ENCODE assay signal across 8 cellular contexts in genomic region chr1:228004331-228004871, GRCh38. TPM values are rescaled to one million over a fixed set of nuclear protein-coding genes. Genes with fewer than 3 reads are reported as not detected.
DNase-seq lines count a peak whose midpoint lies in the region; ATAC-seq, FAIRE-seq and TF ChIP-seq lines count a peak whose summit lies in the region.

No MANE protein-coding gene starts in this region.

- H3K4me2 ChIP-seq in GM12878 (ENCODE audit: control insufficient read depth, insufficient read depth) (no peak overlapping the region), mesenchymal stem cell (ENCODE audit: low read length, poor library complexity, severe bottlenecking) (no peak overlapping the region)

- FAIRE-seq in GM12878 (lab: Jason Lieb, UNC): no peak

- CTCF ChIA-PET in GM12878 (lab: Yijun Ruan, JAX): interaction anchor here (0.6 to 2.5 kb wide), 7 partner anchors 20 to 241 kb away, joined by 3 to 16 read pairs (median 3); partner anchors contain the start of genes ARF1 and IBA57

- TF ChIP-seq EP300 in GM12878 (IDR thresholded peaks at IDR 0.05; ENCODE audit: borderline replicate concordance in 1 of 2, control insufficient read depth in 1 of 2, low read depth in 2 of 2, low read length in 2 of 2): no peak

- H3K27me3 Mint-ChIP-seq in activated T-helper 1 cell treated with anti-CD3 and anti-CD28 coated beads, Interleukin-12 subunit alpha, Interleukin-12 subunit beta, Interleukin-2, Interleukin-4 antibody, amounts not matched to agents 30 ng/mL and 10 ng/mL and 1 ng/mL, durations not matched to agents 14 hours and 24 hours and 36 hours (ENCODE audit: insufficient read depth): peaks cover 42% of the 10 kb centered on the region

- H3K4me3 ChIP-seq in GM12878 (no peak overlapping the region), right lobe of liver (no peak overlapping the region), mesenchymal stem cell (ENCODE audit: insufficient read depth in 1 of 2, low read depth in 1 of 2, low read length in 2 of 2) (no peak overlapping the region)

- H2BK120ac ChIP-seq in mesenchymal stem cell (ENCODE audit: low read depth, low read length): no peak overlapping the region

- H4K20me1 ChIP-seq in GM12878 (ENCODE audit: control insufficient read depth, insufficient read depth): no peaks in the 10 kb centered on the region

- H3K4me1 ChIP-seq in GM12878 (ENCODE audit: control insufficient read depth, insufficient read depth, low read length): no peaks in the 10 kb centered on the region
- H3K4me1 ChIP-seq in right lobe of liver: no peaks in the 10 kb centered on the region
- H3K4me1 ChIP-seq in mesenchymal stem cell (ENCODE audit: control insufficient read depth, insufficient read depth, low read depth, low read length): peaks cover 16% of the 10 kb centered on the region

- H3K27ac ChIP-seq in GM12878 (ENCODE audit: control insufficient read depth, insufficient read depth) (no peak overlapping the region), right lobe of liver (no peak overlapping the region), mesenchymal stem cell (ENCODE audit: low read length, poor library complexity, severe bottlenecking) (no peak overlapping the region)

- 6% methylated on average over 13 of the region's 13 CpGs for WGBS in GM12878 (ENCODE audit: insufficient coverage, insufficient replicate concordance, low lambda C conversion rate, missing lambda C conversion rate)
- WGBS in right lobe of liver (ENCODE audit: insufficient coverage, low coverage, low lambda C conversion rate, missing lambda C conversion rate): 11% methylated on average over 9 of the region's 13 CpGs
- WGBS in mesenchymal stem cell: 28% methylated on average over 13 of the region's 13 CpGs

- no peak overlapping the region for H3K14ac ChIP-seq in mesenchymal stem cell (ENCODE audit: low read length in 2 of 2)

- peaks cover 2 to 22% of the 10 kb centered on the region in 2 experiments for H3K27me3 ChIP-seq in GM12878 (replicated peaks in 1 of 2; ENCODE audit: control insufficient read depth in 2 of 2, insufficient read depth in 2 of 2, low read length in 1 of 2)
- peaks cover 0 to 10% of the 10 kb centered on the region in 2 donors for H3K27me3 ChIP-seq in right lobe of liver
- peaks cover 79 to 92% of the 10 kb centered on the region in 2 experiments for H3K27me3 ChIP-seq in mesenchymal stem cell (ENCODE audit: control insufficient read depth in 1 of 2, insufficient read depth in 1 of 2, low read length in 2 of 2)

- H2AK5ac ChIP-seq in mesenchymal stem cell (ENCODE audit: low read length, severe bottlenecking): no peak overlapping the region

- no peak overlapping the region for H3K27ac Mint-ChIP-seq in activated T-helper 1 cell treated with anti-CD3 and anti-CD28 coated beads, Interleukin-12 subunit alpha, Interleukin-12 subunit beta, Interleukin-2, Interleukin-4 antibody, amounts not matched to agents 30 ng/mL and 10 ng/mL and 1 ng/mL, durations not matched to agents 14 hours and 24 hours and 36 hours

- no peak overlapping the region for H2BK15ac ChIP-seq in mesenchymal stem cell (ENCODE audit: low read depth, poor library complexity, severe bottlenecking)

- intact Hi-C loops in GM12878 (cut with micrococcal nuclease; ENCODE audit: unreplicated experiment) (loop anchor here (5.0 kb wide), 1 partner anchor 68 kb away; no protein-coding TSS in a partner anchor), right lobe of liver (cut with DNase I) (no loop called here)
- intact Hi-C loops in activated T-helper 1 cell treated with anti-CD3 and anti-CD28 coated beads, Interleukin-12 subunit alpha, Interleukin-12 subunit beta, Interleukin-2, Interleukin-4 antibody, amounts not matched to agents 30 ng/mL and 10 ng/mL and 1 ng/mL, durations not matched to agents 14 hours and 24 hours and 36 hours (cut with micrococcal nuclease): no loop called here

- H3K4ac ChIP-seq in mesenchymal stem cell (ENCODE audit: low read depth in 1 of 2, low read length in 2 of 2): no peak overlapping the region

- no peak overlapping the region for H2AFZ ChIP-seq in GM12878 (ENCODE audit: control insufficient read depth, low read depth, low read length)
- H2AFZ ChIP-seq in mesenchymal stem cell (ENCODE audit: low read depth, low read length): no peak overlapping the region

- no peak overlapping the region for H3K18ac ChIP-seq in mesenchymal stem cell (ENCODE audit: low read depth in 1 of 2, low read length in 2 of 2)

- no peak overlapping the region for H3K23ac ChIP-seq in mesenchymal stem cell (ENCODE audit: low read length in 2 of 2)

- POLR2A ChIA-PET in GM12878 (lab: Charles Lee): no interaction called here

- no peaks in the 10 kb centered on the region for H3K36me3 Mint-ChIP-seq in activated T-helper 1 cell treated with anti-CD3 and anti-CD28 coated beads, Interleukin-12 subunit alpha, Interleukin-12 subunit beta, Interleukin-2, Interleukin-4 antibody, amounts not matched to agents 30 ng/mL and 10 ng/mL and 1 ng/mL, durations not matched to agents 14 hours and 24 hours and 36 hours (ENCODE audit: low read depth)

- H4K91ac ChIP-seq in mesenchymal stem cell (ENCODE audit: low read length): no peak overlapping the region

- no peak overlapping the region for H2BK5ac ChIP-seq in mesenchymal stem cell (ENCODE audit: low read depth, low read length, poor library complexity, severe bottlenecking)

- ATAC-seq in HG03460 (IDR thresholded peaks at IDR 0.05; ENCODE audit: unreplicated experiment): peak; percentile 52
- ATAC-seq in GM12878: peak; percentile 83
- ATAC-seq in right lobe of liver: peak; percentile 24 to 44 (median 40)
- no peak for ATAC-seq in HG03095 (IDR thresholded peaks at IDR 0.05; ENCODE audit: unreplicated experiment)

- H3K9ac ChIP-seq in GM12878 (ENCODE audit: control insufficient read depth, insufficient read depth, low read length): no peak overlapping the region
- H3K9ac ChIP-seq in mesenchymal stem cell (ENCODE audit: low read length): no peak overlapping the region

- H3K79me1 ChIP-seq in mesenchymal stem cell (replicated peaks; ENCODE audit: low read length, poor library complexity, severe bottlenecking): no peaks in the 10 kb centered on the region

- no peak overlapping the region for H4K8ac ChIP-seq in mesenchymal stem cell (ENCODE audit: low read length)

- RAD21 ChIA-PET in GM12878 (lab: Charles Lee; ENCODE audit: unreplicated experiment): interaction anchor here (0.6 to 1.2 kb wide), 3 partner anchors 70 to 97 kb away, joined by 3 to 4 read pairs (median 3); no protein-coding TSS in a partner anchor

- TF ChIP-seq POLR2A in GM12878 (IDR thresholded peaks at IDR 0.05; ENCODE audit: low read depth, low read length): no peak
- no peak for TF ChIP-seq POLR2A in right lobe of liver (IDR thresholded peaks at IDR 0.05)

- H3K9me3 Mint-ChIP-seq in activated T-helper 1 cell treated with anti-CD3 and anti-CD28 coated beads, Interleukin-12 subunit alpha, Interleukin-12 subunit beta, Interleukin-2, Interleukin-4 antibody, amounts not matched to agents 30 ng/mL and 10 ng/mL and 1 ng/mL, durations not matched to agents 14 hours and 24 hours and 36 hours: no peaks in the 10 kb centered on the region

- H3K36me3 ChIP-seq in GM12878 (ENCODE audit: control insufficient read depth in 2 of 2, insufficient read depth in 2 of 2, low read length in 1 of 2): no peaks in the 10 kb centered on the region
- H3K36me3 ChIP-seq in right lobe of liver: no peaks in the 10 kb centered on the region
- H3K36me3 ChIP-seq in mesenchymal stem cell (ENCODE audit: control insufficient read depth in 1 of 2, insufficient read depth in 2 of 2, low read depth in 1 of 2, low read length in 2 of 2): no peaks in the 10 kb centered on the region

- SMC1A ChIA-PET in GM12878 (lab: Charles Lee; ENCODE audit: uncharacterized antibody, unreplicated experiment): interaction anchor here (0.9 to 1.3 kb wide), 2 partner anchors 70 to 127 kb away, joined by 3 read pairs; no protein-coding TSS in a partner anchor

- no peak overlapping the region for H3K4me3 Mint-ChIP-seq in activated T-helper 1 cell treated with anti-CD3 and anti-CD28 coated beads, Interleukin-12 subunit alpha, Interleukin-12 subunit beta, Interleukin-2, Interleukin-4 antibody, amounts not matched to agents 30 ng/mL and 10 ng/mL and 1 ng/mL, durations not matched to agents 14 hours and 24 hours and 36 hours

- TF ChIP-seq CTCF in GM12878 (IDR thresholded peaks at IDR 0.05 in 2 of 3, conservative IDR thresholded peaks at IDR 0.05 in 1 of 3; ENCODE audit: control insufficient read depth in 2 of 3, extremely low read depth in 1 of 3, insufficient read depth in 1 of 3, low read depth in 3 of 3, low read length in 3 of 3) (peak; percentile 49 to 65 (median 58)), right lobe of liver (IDR thresholded peaks at IDR 0.05) (peak; percentile 12 to 41 (median 26))

- H2BK12ac ChIP-seq in mesenchymal stem cell (ENCODE audit: low read length in 2 of 2): no peak overlapping the region

- 0 out of 2 replicates have a peak, but pooled peaks have one; percentile 20 for TF ChIP-seq RAD21 in GM12878 (IDR thresholded peaks at IDR 0.05; ENCODE audit: insufficient read depth, low read depth, low read length)

- in situ Hi-C loops in GM12878 (cut with MboI): no loop called here

- DNase-seq in NCI-H345 (lab: John Stamatoyannopoulos, UW) (peak; percentile 30), NCI-H345 treated with DMSO at 0.1 percent for 48 hours (lab: John Stamatoyannopoulos, UW; ENCODE audit: unreplicated experiment) (no peak), GM12878 (ENCODE audit: low read depth, low spot score) (no peak), right lobe of liver (peak in 2 of 3 donors; percentile 35 to 37), mesenchymal stem cell (no peak)
- no peak for DNase-seq in activated T-helper 1 cell treated with anti-CD3 and anti-CD28 coated beads, Interleukin-12 subunit alpha, Interleukin-12 subunit beta, Interleukin-2, Interleukin-4 antibody, amounts not matched to agents 30 ng/mL and 10 ng/mL and 1 ng/mL, durations not matched to agents 14 hours and 24 hours and 36 hours (ENCODE audit: low spot score)

- no peaks in the 10 kb centered on the region for H3K9me3 ChIP-seq in GM12878 (replicated peaks; ENCODE audit: control insufficient read depth, insufficient read depth, low read length)
- no peaks in the 10 kb centered on the region for H3K9me3 ChIP-seq in right lobe of liver
- no peaks in the 10 kb centered on the region for H3K9me3 ChIP-seq in mesenchymal stem cell (ENCODE audit: control insufficient read depth, low read length)

- H3K79me2 ChIP-seq in GM12878 (ENCODE audit: control insufficient read depth, insufficient read depth, low read length): no peaks in the 10 kb centered on the region

- BruUV-seq in GM12878 (replicated peaks; lab: Mats Ljungman, UMichigan): no TSS peak

- H3K4me1 Mint-ChIP-seq in activated T-helper 1 cell treated with anti-CD3 and anti-CD28 coated beads, Interleukin-12 subunit alpha, Interleukin-12 subunit beta, Interleukin-2, Interleukin-4 antibody, amounts not matched to agents 30 ng/mL and 10 ng/mL and 1 ng/mL, durations not matched to agents 14 hours and 24 hours and 36 hours (ENCODE audit: low read depth): no peaks in the 10 kb centered on the region

RNA-seq across cellular contexts. Expression of gene WNT3A, which starts 2.4 kb away (rescaled TPM):
- 0.48 and 0.56 TPM in 2 replicates for total RNA-seq in GM12878 (2013; cell fraction: nucleolus; rRNA removed)
- not detected in 2 replicates for total RNA-seq in GM12878 (2014; rRNA removed)
- total RNA-seq in GM12878 (2014; rRNA removed; fragmentation: Illumina TruSeq; extraction: Trizol): not detected in 2 replicates
- total RNA-seq in GM12878 (2021): not detected in 2 replicates
- polyA plus RNA-seq in GM12878 (2011; ENCODE audit: low read depth): not detected
- 0.10 and 0.16 TPM in 2 replicates for polyA plus RNA-seq in GM12878 (2011; rRNA removed)
- polyA plus RNA-seq in GM12878 (2011; cell fraction: cytosol; rRNA removed): 0.36 and 0.53 TPM in 2 replicates
- 0.48 and 0.61 TPM in 2 replicates for polyA plus RNA-seq in GM12878 (2011; cell fraction: nucleus; rRNA removed)
- polyA plus RNA-seq in GM12878 (2012): not detected in 2 replicates
- polyA plus RNA-seq in GM12878 (2014; fragmentation: Illumina TruSeq; extraction: Trizol): not detected in 2 replicates
- polyA plus RNA-seq in GM12878 (2014; fragmentation: Nextera tagmentation; extraction: Ambion mirVana): not detected
- not detected in 2 replicates for polyA plus RNA-seq in GM12878 (2014; rRNA removed)
- polyA plus RNA-seq in GM12878 (2016; fragmentation: Nextera tagmentation; extraction: Ambion mirVana): not detected
- polyA minus RNA-seq in GM12878 (2011; rRNA and poly(A)+ RNA removed): 0.36 TPM in 1 of 2 replicates, not detected in the other
- not detected in 2 replicates for polyA minus RNA-seq in GM12878 (2011; cell fraction: cytosol; rRNA and poly(A)+ RNA removed)
- 0.48 and 0.77 TPM in 2 replicates for polyA minus RNA-seq in GM12878 (2011; cell fraction: nucleus; rRNA and poly(A)+ RNA removed)
- not detected for total RNA-seq in right lobe of liver
- not detected in 2 replicates for total RNA-seq in activated T-helper 1 cell treated with anti-CD3 and anti-CD28 coated beads, Interleukin-12 subunit alpha, Interleukin-12 subunit beta, Interleukin-2, Interleukin-4 antibody, amounts not matched to agents 30 ng/mL and 10 ng/mL and 1 ng/mL, durations not matched to agents 14 hours and 24 hours and 36 hours
- polyA plus RNA-seq in mesenchymal stem cell (2013, experiment 1 of 2): not detected
- polyA plus RNA-seq in mesenchymal stem cell (2013, experiment 2 of 2): not detected

RNA-seq across cellular contexts. Expression of gene WNT9A, which starts 56.7 kb away (rescaled TPM):
- not detected in 2 replicates for total RNA-seq in GM12878 (2013; cell fraction: nucleolus; rRNA removed)
- not detected in 2 replicates for total RNA-seq in GM12878 (2014; rRNA removed)
- total RNA-seq in GM12878 (2014; rRNA removed; fragmentation: Illumina TruSeq; extraction: Trizol): not detected in 2 replicates
- total RNA-seq in GM12878 (2021): not detected in 2 replicates
- polyA plus RNA-seq in GM12878 (2011; ENCODE audit: low read depth): not detected
- not detected in 2 replicates for polyA plus RNA-seq in GM12878 (2011; rRNA removed)
- 0.04 TPM in 1 of 2 replicates, not detected in the other for polyA plus RNA-seq in GM12878 (2011; cell fraction: cytosol; rRNA removed)
- polyA plus RNA-seq in GM12878 (2011; cell fraction: nucleus; rRNA removed): not detected in 2 replicates
- polyA plus RNA-seq in GM12878 (2012): 0.04 TPM in 2 replicates
- not detected in 2 replicates for polyA plus RNA-seq in GM12878 (2014; fragmentation: Illumina TruSeq; extraction: Trizol)
- polyA plus RNA-seq in GM12878 (2014; fragmentation: Nextera tagmentation; extraction: Ambion mirVana): not detected
- polyA plus RNA-seq in GM12878 (2014; rRNA removed): not detected in 2 replicates
- not detected for polyA plus RNA-seq in GM12878 (2016; fragmentation: Nextera tagmentation; extraction: Ambion mirVana)
- not detected in 2 replicates for polyA minus RNA-seq in GM12878 (2011; rRNA and poly(A)+ RNA removed)
- polyA minus RNA-seq in GM12878 (2011; cell fraction: cytosol; rRNA and poly(A)+ RNA removed): not detected in 2 replicates
- polyA minus RNA-seq in GM12878 (2011; cell fraction: nucleus; rRNA and poly(A)+ RNA removed): not detected in 2 replicates
- total RNA-seq in right lobe of liver: under 1 TPM in 5 of 6 experiments, not detected in 1; 0.09 to 0.19 (median 0.10) TPM
- total RNA-seq in activated T-helper 1 cell treated with anti-CD3 and anti-CD28 coated beads, Interleukin-12 subunit alpha, Interleukin-12 subunit beta, Interleukin-2, Interleukin-4 antibody, amounts not matched to agents 30 ng/mL and 10 ng/mL and 1 ng/mL, durations not matched to agents 14 hours and 24 hours and 36 hours: not detected in 2 replicates
- polyA plus RNA-seq in mesenchymal stem cell (2013, experiment 1 of 2): 0.12 TPM
- polyA plus RNA-seq in mesenchymal stem cell (2013, experiment 2 of 2): 0.12 TPM

Comparison
In these comparisons a context has a peak if more than half of its experiments do, and no peak if none do; other contexts are left out.
1. DNase-seq: peak in NCI-H345 (single experiment) and right lobe of liver (2 of 3); none in NCI-H345 treated with DMSO at 0.1 percent for 48 hours (single experiment), GM12878 (single experiment), activated T-helper 1 cell treated with anti-CD3 and anti-CD28 coated beads, Interleukin-12 subunit alpha, Interleukin-12 subunit beta, Interleukin-2, Interleukin-4 antibody, amounts not matched to agents 30 ng/mL and 10 ng/mL and 1 ng/mL, durations not matched to agents 14 hours and 24 hours and 36 hours (single experiment) and mesenchymal stem cell (single experiment).